Comparison of ENCODE assay signal across 8 cellular contexts in genomic region chr14:92122351-92122677, GRCh38. TPM values are rescaled to one million over a fixed set of nuclear protein-coding genes. Genes with fewer than 3 reads are reported as not detected.
DNase-seq lines count a peak whose midpoint lies in the region; ATAC-seq, FAIRE-seq and TF ChIP-seq lines count a peak whose summit lies in the region.

No MANE protein-coding gene starts in this region.

- H4K20me1 ChIP-seq in Karpas-422 (ENCODE audit: insufficient read depth, low read depth, low read length), result no peaks in the 10 kb centered on the region

- no peaks in the 10 kb centered on the region for H3K9me2 ChIP-seq in Karpas-422 (replicated peaks; ENCODE audit: insufficient read depth, low read length)

- ATAC-seq in activated T-helper 17 cell treated with anti-CD3 and anti-CD28 coated beads, Interleukin-2, amount 50 U/mL, for 72 hours (replicated peaks), result no peak

- H2AFZ ChIP-seq in Karpas-422 (ENCODE audit: low read length), result 0 out of 2 replicates have a peak overlapping the region, but pooled peaks have one; percentile 9

- H3K27ac ChIP-seq in Karpas-422 (ENCODE audit: low read length) (peak overlapping the region; percentile 76), cardiac muscle cell (peak overlapping the region; percentile 99), ovary (peak overlapping the region; percentile 70 to 87)

- DNase-seq in AG10803 (ENCODE audit: low read depth) (peak; percentile 26), GM12892 (ENCODE audit: insufficient read length) (peak; percentile 16), Karpas-422 (peak; percentile 80), cardiac muscle cell (ENCODE audit: low read depth in 1 of 2, low spot score in 1 of 2) (peak; percentile 47 to 61), ovary (no peak), NCI-H2029 treated with DMSO at 0.1 percent for 48 hours (lab: John Stamatoyannopoulos, UW) (no peak)
- no peak for DNase-seq in activated CD4-positive, CD25-positive, alpha-beta regulatory T cell (lab: John Stamatoyannopoulos, UW)

- peak overlapping the region; percentile 84 for H3K4me2 ChIP-seq in Karpas-422 (ENCODE audit: low read depth, low read length, poor library complexity, severe bottlenecking)

- H3K79me2 ChIP-seq in Karpas-422 (ENCODE audit: low read length), result peaks cover 88% of the 10 kb centered on the region

- H3K4me3 ChIP-seq in AG10803 (ENCODE audit: low read length) (peak overlapping the region; percentile 96), Karpas-422 (ENCODE audit: low read length) (peak overlapping the region; percentile 85), cardiac muscle cell (peak overlapping the region; percentile 78), ovary (peak overlapping the region; percentile 85)

- TF ChIP-seq POLR2A in GM12892 (IDR thresholded peaks at IDR 0.05; ENCODE audit: low read depth, low read length) (no peak), ovary (IDR thresholded peaks at IDR 0.05) (no peak)

- H3K36me3 Mint-ChIP-seq in activated T-helper 17 cell treated with anti-CD3 and anti-CD28 coated beads, Interleukin-2, amount 50 U/mL, for 72 hours (ENCODE audit: low read depth), result peaks cover 67% of the 10 kb centered on the region

- H3K4me1 Mint-ChIP-seq in activated T-helper 17 cell treated with anti-CD3 and anti-CD28 coated beads, Interleukin-2, amount 50 U/mL, for 72 hours, result peaks cover 23% of the 10 kb centered on the region

- H3K36me3 ChIP-seq in Karpas-422 (ENCODE audit: insufficient read depth, low read length) (peaks cover 55% of the 10 kb centered on the region; the same call in 1 of the 2 replicates), cardiac muscle cell (peaks cover 6% of the 10 kb centered on the region), ovary (no peaks in the 10 kb centered on the region)

- no peak for TF ChIP-seq CTCF in AG10803 (conservative IDR thresholded peaks at IDR 0.05; ENCODE audit: low read length)
- TF ChIP-seq CTCF in cardiac muscle cell (IDR thresholded peaks at IDR 0.05; ENCODE audit: low read depth, low read length), result no peak
- TF ChIP-seq CTCF in ovary (IDR thresholded peaks at IDR 0.05), result no peak

- peak; percentile 24 for FAIRE-seq in GM12892 (lab: Jason Lieb, UNC)

- no peaks in the 10 kb centered on the region for H3K27me3 Mint-ChIP-seq in activated T-helper 17 cell treated with anti-CD3 and anti-CD28 coated beads, Interleukin-2, amount 50 U/mL, for 72 hours

- H3K9me3 ChIP-seq in Karpas-422 (ENCODE audit: low read length) (no peaks in the 10 kb centered on the region), cardiac muscle cell (ENCODE audit: low read depth) (no peaks in the 10 kb centered on the region), ovary (no peaks in the 10 kb centered on the region)

- H3K27me3 ChIP-seq in Karpas-422 (ENCODE audit: low read length) (no peaks in the 10 kb centered on the region), cardiac muscle cell (no peaks in the 10 kb centered on the region), ovary (no peaks in the 10 kb centered on the region)

- peak overlapping the region; percentile 99 for H3K4me3 Mint-ChIP-seq in activated T-helper 17 cell treated with anti-CD3 and anti-CD28 coated beads, Interleukin-2, amount 50 U/mL, for 72 hours

- 0% methylated on average over 22 of the region's 22 CpGs for WGBS in ovary, 3 donors

- H3K4me1 ChIP-seq in Karpas-422 (ENCODE audit: low read length), result peaks cover 39% of the 10 kb centered on the region
- peaks cover 5% of the 10 kb centered on the region for H3K4me1 ChIP-seq in cardiac muscle cell (ENCODE audit: low read depth)
- H3K4me1 ChIP-seq in ovary (ENCODE audit: insufficient read depth), result peaks cover 12% of the 10 kb centered on the region

- peak overlapping the region; percentile 98 for H3K27ac Mint-ChIP-seq in activated T-helper 17 cell treated with anti-CD3 and anti-CD28 coated beads, Interleukin-2, amount 50 U/mL, for 72 hours

- no peak for TF ChIP-seq EP300 in ovary (IDR thresholded peaks at IDR 0.05)

- no peaks in the 10 kb centered on the region for H3K9me3 Mint-ChIP-seq in activated T-helper 17 cell treated with anti-CD3 and anti-CD28 coated beads, Interleukin-2, amount 50 U/mL, for 72 hours

- H3K9ac ChIP-seq in Karpas-422 (ENCODE audit: low read length), result peak overlapping the region; percentile 95

- intact Hi-C loops in ovary (cut with DNase I), result no loop called here

RNA-seq across cellular contexts. Expression of gene CPSF2, which starts 0.5 kb away (rescaled TPM):
- polyA plus RNA-seq in GM12892 (2012; ENCODE audit: missing spikeins), result 48.4 TPM
- total RNA-seq in Karpas-422 (2014; rRNA removed; shearing (Covaris generic); ENCODE audit: low replicate concordance), result 63.3 and 76.2 TPM in 2 replicates
- total RNA-seq in activated T-helper 17 cell treated with anti-CD3 and anti-CD28 coated beads, Interleukin-2, amount 50 U/mL, for 72 hours, result 10 to 100 TPM; 42.9 to 88.8 TPM
- 55.2 and 63.6 TPM in 2 replicates for total RNA-seq in cardiac muscle cell
- 27.6 and 35.2 TPM in 2 replicates for polyA plus RNA-seq in cardiac muscle cell
- total RNA-seq in ovary, result 10 to 100 TPM; 12.8 to 61.9 (median 50.9) TPM
- polyA plus RNA-seq in ovary, result 10 to 100 TPM in 1 of 2 donors, 1 to 10 TPM in 1; 9.2 to 21.9 TPM

RNA-seq across cellular contexts. Expression of gene NDUFB1, which starts 0.8 kb away (rescaled TPM):
- polyA plus RNA-seq in GM12892 (2012; ENCODE audit: missing spikeins), result 616 TPM
- total RNA-seq in Karpas-422 (2014; rRNA removed; shearing (Covaris generic); ENCODE audit: low replicate concordance), result 873 and 892 TPM in 2 replicates
- 10 to 100 TPM; 67.1 to 88.5 TPM for total RNA-seq in activated T-helper 17 cell treated with anti-CD3 and anti-CD28 coated beads, Interleukin-2, amount 50 U/mL, for 72 hours
- total RNA-seq in cardiac muscle cell (154 and 223 TPM in 2 replicates), ovary (100 to 1,000 TPM in 3 of 7 donors, 10 to 100 TPM in 4; 76.7 to 481 (median 87.4) TPM)
- polyA plus RNA-seq in cardiac muscle cell (458 and 613 TPM in 2 replicates), ovary (100 to 1,000 TPM; 302 to 369 TPM)

RNA-seq across cellular contexts. Expression of gene ATXN3, which starts 15.9 kb away (rescaled TPM):
- 25.0 TPM for polyA plus RNA-seq in GM12892 (2012; ENCODE audit: missing spikeins)
- total RNA-seq in Karpas-422 (2014; rRNA removed; shearing (Covaris generic); ENCODE audit: low replicate concordance), result 75.2 and 92.0 TPM in 2 replicates
- total RNA-seq in activated T-helper 17 cell treated with anti-CD3 and anti-CD28 coated beads, Interleukin-2, amount 50 U/mL, for 72 hours, result 10 to 100 TPM; 21.8 to 31.7 TPM
- 23.7 and 41.1 TPM in 2 replicates for total RNA-seq in cardiac muscle cell
- 26.3 and 27.9 TPM in 2 replicates for polyA plus RNA-seq in cardiac muscle cell
- total RNA-seq in ovary, result 10 to 100 TPM; 24.8 to 35.8 (median 30.5) TPM
- 10 to 100 TPM; 11.9 to 28.8 TPM for polyA plus RNA-seq in ovary

Comparison
In these comparisons a context has a peak if more than half of its experiments do, and no peak if none do; other contexts are left out.
1. DNase-seq: peak in AG10803 (single experiment), GM12892 (single experiment), Karpas-422 (single experiment) and cardiac muscle cell (2 of 2); none in ovary (0 of 5), activated CD4-positive, CD25-positive, alpha-beta regulatory T cell (0 of 4) and NCI-H2029 treated with DMSO at 0.1 percent for 48 hours (single experiment).
2. Peak in every context shown above with its lines, with median percentiles within 50 percentile points of each other: H3K4me3 ChIP-seq and H3K27ac ChIP-seq.